In the genomic region with DNA sequence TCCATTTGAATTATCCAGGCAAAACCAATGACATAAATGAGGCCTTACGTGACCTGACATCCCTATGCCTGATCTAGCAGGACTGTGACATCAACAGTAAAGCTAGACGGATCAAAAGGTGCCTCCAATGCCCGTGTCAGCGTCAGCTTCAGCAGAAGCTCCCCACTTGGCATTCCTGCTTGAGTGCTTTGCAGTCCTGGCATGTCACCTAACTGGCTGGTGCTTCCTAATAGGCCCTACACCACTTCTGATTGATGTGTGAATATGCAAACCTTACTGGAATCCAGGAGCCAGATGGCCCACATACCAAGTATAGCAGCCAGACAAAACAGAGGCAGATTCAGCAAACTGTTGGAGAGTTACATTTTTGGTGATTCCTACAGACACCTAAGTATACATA, we compare ENCODE assay signal across 1 cellular context.
TF ChIP-seq lines count a peak whose summit lies in the region.

No MANE protein-coding gene starts in this region.

TF ChIP-seq in H1, 55 proteins besides CTCF, POLR2A, EP300 and RAD21:
- TF ChIP-seq SP4 (IDR thresholded peaks at IDR 0.05; ENCODE audit: low read length) (no peak), TCF12 (IDR thresholded peaks at IDR 0.05; ENCODE audit: low read depth, low read length) (peak; percentile 79; the same call in 1 of the 2 replicates), TEAD4 (IDR thresholded peaks at IDR 0.05; ENCODE audit: low read depth, low read length) (peak; percentile 86), ASH2L (IDR thresholded peaks at IDR 0.05; ENCODE audit: low read length) (no peak), NANOG (IDR thresholded peaks at IDR 0.05; ENCODE audit: insufficient read depth, low read depth, low read length, poor library complexity, severe bottlenecking) (peak; percentile 80), KDM4A (IDR thresholded peaks at IDR 0.05; ENCODE audit: low read depth, low read length, severe bottlenecking) (no peak), SP1 (IDR thresholded peaks at IDR 0.05; ENCODE audit: low read depth, low read length) (0 out of 2 replicates have a peak, but pooled peaks have one; percentile 40), BCL11A (IDR thresholded peaks at IDR 0.05; ENCODE audit: low read depth in 2 of 2, low read length in 2 of 2) (no peak)
